Comparison of ENCODE assay signal across 2 cellular contexts in genomic region chr20:24870876-24871275, GRCh38.
A peak's percentile ranks its signal among the peaks of the same experiment; 100 is the strongest.
TF ChIP-seq lines count a peak whose summit lies in the region.

No MANE protein-coding gene starts in this region.

TF ChIP-seq in Ishikawa, 13 proteins besides CTCF, POLR2A, EP300 and RAD21 (continued from another document):
- TF ChIP-seq TCF12 (IDR thresholded peaks at IDR 0.05; ENCODE audit: low read depth), result peak; percentile 51; the same call in 1 of the 2 replicates

TF ChIP-seq in H1, 55 proteins besides CTCF, POLR2A, EP300 and RAD21 (continued from another document):
- TF ChIP-seq, protein P1, sequence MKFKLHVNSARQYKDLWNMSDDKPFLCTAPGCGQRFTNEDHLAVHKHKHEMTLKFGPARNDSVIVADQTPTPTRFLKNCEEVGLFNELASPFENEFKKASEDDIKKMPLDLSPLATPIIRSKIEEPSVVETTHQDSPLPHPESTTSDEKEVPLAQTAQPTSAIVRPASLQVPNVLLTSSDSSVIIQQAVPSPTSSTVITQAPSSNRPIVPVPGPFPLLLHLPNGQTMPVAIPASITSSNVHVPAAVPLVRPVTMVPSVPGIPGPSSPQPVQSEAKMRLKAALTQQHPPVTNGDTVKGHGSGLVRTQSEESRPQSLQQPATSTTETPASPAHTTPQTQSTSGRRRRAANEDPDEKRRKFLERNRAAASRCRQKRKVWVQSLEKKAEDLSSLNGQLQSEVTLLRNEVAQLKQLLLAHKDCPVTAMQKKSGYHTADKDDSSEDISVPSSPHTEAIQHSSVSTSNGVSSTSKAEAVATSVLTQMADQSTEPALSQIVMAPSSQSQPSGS (IDR thresholded peaks at IDR 0.05; ENCODE audit: low read length), result no peak
- TF ChIP-seq KDM1A (IDR thresholded peaks at IDR 0.05; ENCODE audit: borderline replicate concordance, low read length), result no peak
- TF ChIP-seq RNF2 (IDR thresholded peaks at IDR 0.05; ENCODE audit: borderline replicate concordance, low read depth, low read length, missing control alignments, poor library complexity, severe bottlenecking), result no peak
- TF ChIP-seq YY1 (IDR thresholded peaks at IDR 0.05; ENCODE audit: low read depth, low read length), result 0 out of 2 replicates have a peak, but pooled peaks have one; percentile 28
- no peak for TF ChIP-seq SIN3A (conservative IDR thresholded peaks at IDR 0.05 in 1 of 2, IDR thresholded peaks at IDR 0.05 in 1 of 2; ENCODE audit: low read depth in 1 of 2, low read length in 2 of 2)
- TF ChIP-seq HDAC2 (IDR thresholded peaks at IDR 0.05; ENCODE audit: borderline replicate concordance in 1 of 2, low read depth in 2 of 2, low read length in 2 of 2), result no peak
- no peak for TF ChIP-seq TCF12 (IDR thresholded peaks at IDR 0.05; ENCODE audit: low read depth, low read length)
